ENCODE assay signal across 26 cellular contexts in genomic region chr16:75458439-75458838, GRCh38. TPM values are rescaled to one million over a fixed set of nuclear protein-coding genes. Genes with fewer than 3 reads are reported as not detected.
DNase-seq lines count a peak whose midpoint lies in the region; ATAC-seq, FAIRE-seq and TF ChIP-seq lines count a peak whose summit lies in the region.
"Had no signal": no experiment of that assay in that cellular context is flagged by ENCODE, and none has a peak within 500 bp of the region (broad histone marks: within the 10 kb centered on the region; RNA-seq: fewer than 3 reads in every experiment).

No MANE protein-coding gene starts in this region.

- no peak for TF ChIP-seq CTCF in WTC11 (IDR thresholded peaks at IDR 0.05)
- TF ChIP-seq CTCF in endodermal cell (conservative IDR thresholded peaks at IDR 0.05), result no peak

- H3K9me3 ChIP-seq in CD8-positive, alpha-beta memory T cell (ENCODE audit: low read length), result no peaks in the 10 kb centered on the region
- H3K9me3 ChIP-seq in endodermal cell (ENCODE audit: control insufficient read depth, low read length) (no peaks in the 10 kb centered on the region), small intestine (ENCODE audit: control insufficient read depth, low read depth) (no peaks in the 10 kb centered on the region)
- H3K9me3 ChIP-seq: BLaER1 had no signal

- no peak for DNase-seq in CD8-positive, alpha-beta memory T cell
- no peak for DNase-seq in WTC11 (ENCODE audit: low spot score)
- peak; percentile 12 for DNase-seq in endodermal cell
- peak; percentile 87 for DNase-seq in small intestine
- DNase-seq in AG08395 (ENCODE audit: low spot score), result no peak
- no peak for DNase-seq in mesenteric fat pad (ENCODE audit: low spot score)
- DNase-seq: CD4-positive, CD25-positive, alpha-beta regulatory T cell; DMS53; H9; HFFc6; Kasumi-1; NCI-H1436; NCI-H187; NCI-H2081 treated with DMSO at 0.1 percent for 48 hours; NCI-H524; NCI-H774; NK-92 treated with Interleukin-12 subunit alpha and Interleukin-12 subunit beta, amount 100 ng/mL, for 24 hours; PC-3 had no signal

- H3K36me3 ChIP-seq in CD8-positive, alpha-beta memory T cell (ENCODE audit: insufficient read depth, low read length), result no peaks in the 10 kb centered on the region
- peaks cover 11% of the 10 kb centered on the region for H3K36me3 ChIP-seq in endodermal cell (ENCODE audit: control insufficient read depth, insufficient read depth, low read length)
- peaks cover 0 to 2% of the 10 kb centered on the region in 2 donors for H3K36me3 ChIP-seq in small intestine (ENCODE audit: control insufficient read depth in 2 of 2, insufficient read depth in 2 of 2, low read length in 2 of 2)

- FAIRE-seq in small intestine (lab: Jason Lieb, UNC), result no peak
- FAIRE-seq: GM18507, K562 had no signal

- H3K27ac ChIP-seq in CD8-positive, alpha-beta memory T cell (ENCODE audit: low read depth, low read length), result no peak overlapping the region
- H3K27ac ChIP-seq in endodermal cell (ENCODE audit: low read depth, low read length) (no peak overlapping the region), small intestine (ENCODE audit: low read depth in 1 of 2, low read length in 1 of 2) (peak overlapping the region; percentile 37 to 77)
- H3K27ac ChIP-seq: BLaER1 had no signal

- H3K4me3 Mint-ChIP-seq in CD8-positive, alpha-beta memory T cell, result no peak overlapping the region
- H3K4me3 Mint-ChIP-seq in WTC11 (no peak overlapping the region), endodermal cell (no peak overlapping the region)
- H3K4me3 Mint-ChIP-seq in stimulated activated memory B cell treated with anti-CD40 and anti-IgM and Interleukin-4, amounts not matched to agents 10 μg/mL and 1 μg/mL and 100 μg/mL, for 72 hours, result no peak overlapping the region
- H3K4me3 Mint-ChIP-seq: GM23338, HFFc6 had no signal

- H3K4me1 ChIP-seq in CD8-positive, alpha-beta memory T cell (ENCODE audit: insufficient read depth, low read length), result peaks cover 31% of the 10 kb centered on the region
- H3K4me1 ChIP-seq in endodermal cell (ENCODE audit: control insufficient read depth, insufficient read depth, low read length), result peaks cover 23% of the 10 kb centered on the region
- peaks cover 8 to 14% of the 10 kb centered on the region in 2 donors for H3K4me1 ChIP-seq in small intestine (ENCODE audit: control insufficient read depth in 2 of 2, insufficient read depth in 1 of 2, low read depth in 1 of 2, low read length in 1 of 2)

- H3K27me3 ChIP-seq in CD8-positive, alpha-beta memory T cell (ENCODE audit: insufficient read depth, low read length, poor library complexity, severe bottlenecking), result no peaks in the 10 kb centered on the region
- H3K27me3 ChIP-seq in endodermal cell (ENCODE audit: control insufficient read depth, insufficient read depth, low read length, poor library complexity, severe bottlenecking) (no peaks in the 10 kb centered on the region), small intestine (ENCODE audit: control insufficient read depth in 2 of 2, insufficient read depth in 2 of 2, low read length in 2 of 2) (no peaks in the 10 kb centered on the region)
- H3K27me3 ChIP-seq: BLaER1 had no signal

- H3K4me1 Mint-ChIP-seq in CD8-positive, alpha-beta memory T cell, result peaks cover 76 to 96% (median 94%) of the 10 kb centered on the region in 3 donors
- H3K4me1 Mint-ChIP-seq in WTC11 (peaks cover 77% of the 10 kb centered on the region), endodermal cell (peaks cover 77% of the 10 kb centered on the region)
- peaks cover 84% of the 10 kb centered on the region for H3K4me1 Mint-ChIP-seq in stimulated activated memory B cell treated with anti-CD40 and anti-IgM and Interleukin-4, amounts not matched to agents 10 μg/mL and 1 μg/mL and 100 μg/mL, for 72 hours

- no peak overlapping the region for H3K9ac ChIP-seq in endodermal cell (ENCODE audit: extremely low read depth, low read length, poor library complexity, severe bottlenecking)
- H3K9ac ChIP-seq: BLaER1 had no signal

- POLR2A ChIA-PET in CD8-positive, alpha-beta memory T cell (lab: Charles Lee), result interaction anchor here (1.0 kb wide), 1 partner anchor 189 kb away, joined by 3 read pairs; the partner anchor contains the start of genes KARS1 and TERF2IP
- POLR2A ChIA-PET in WTC11 (lab: Charles Lee), result no interaction called here

- no peak for ATAC-seq in WTC11
- no peak for ATAC-seq in stimulated activated memory B cell treated with anti-CD40 and anti-IgM and Interleukin-4, amounts not matched to agents 10 μg/mL and 1 μg/mL and 100 μg/mL, for 72 hours
- ATAC-seq: GM23338, K562, PC-3 had no signal

- CTCF ChIA-PET in CD8-positive, alpha-beta memory T cell (lab: Charles Lee), result no interaction called here
- CTCF ChIA-PET in WTC11 (lab: Charles Lee), result interaction anchor here (1.3 kb wide), 2 partner anchors 58 to 59 kb away, joined by 3 read pairs; no protein-coding TSS in a partner anchor

- peak overlapping the region in 6 of 8 donors; percentile 12 to 58 (median 44) for H3K27ac Mint-ChIP-seq in CD8-positive, alpha-beta memory T cell
- H3K27ac Mint-ChIP-seq in WTC11 (peak overlapping the region; percentile 30; the same call in 1 of the 2 replicates), endodermal cell (no peak overlapping the region)
- H3K27ac Mint-ChIP-seq in stimulated activated memory B cell treated with anti-CD40 and anti-IgM and Interleukin-4, amounts not matched to agents 10 μg/mL and 1 μg/mL and 100 μg/mL, for 72 hours, result no peak overlapping the region
- H3K27ac Mint-ChIP-seq: GM23338, HFFc6 had no signal

- H3K27me3 Mint-ChIP-seq in CD8-positive, alpha-beta memory T cell, result peaks cover 0 to 2% of the 10 kb centered on the region in 2 donors
- no peaks in the 10 kb centered on the region for H3K27me3 Mint-ChIP-seq in WTC11 (ENCODE audit: low read depth)
- no peaks in the 10 kb centered on the region for H3K27me3 Mint-ChIP-seq in endodermal cell (ENCODE audit: insufficient read depth)
- no peaks in the 10 kb centered on the region for H3K27me3 Mint-ChIP-seq in stimulated activated memory B cell treated with anti-CD40 and anti-IgM and Interleukin-4, amounts not matched to agents 10 μg/mL and 1 μg/mL and 100 μg/mL, for 72 hours

- WGBS in endodermal cell (ENCODE audit: insufficient coverage in 1 of 2, insufficient read length in 1 of 2), 2 experiments, result 81 to 83% methylated on average over 2 of the region's 2 CpGs
- WGBS in small intestine, 3 donors, result 27 to 62% (median 38%) methylated on average over 2 of the region's 2 CpGs

- H3K9me3 Mint-ChIP-seq in CD8-positive, alpha-beta memory T cell, result no peaks in the 10 kb centered on the region
- H3K9me3 Mint-ChIP-seq in WTC11 (no peaks in the 10 kb centered on the region), endodermal cell (no peaks in the 10 kb centered on the region)
- H3K9me3 Mint-ChIP-seq in stimulated activated memory B cell treated with anti-CD40 and anti-IgM and Interleukin-4, amounts not matched to agents 10 μg/mL and 1 μg/mL and 100 μg/mL, for 72 hours, result no peaks in the 10 kb centered on the region
- H3K9me3 Mint-ChIP-seq: GM23338, H9, HFFc6 had no signal

- peaks cover 0 to 22% (median 5%) of the 10 kb centered on the region in 3 donors for H3K36me3 Mint-ChIP-seq in CD8-positive, alpha-beta memory T cell
- H3K36me3 Mint-ChIP-seq in WTC11 (peaks cover 4% of the 10 kb centered on the region), endodermal cell (ENCODE audit: low read depth) (peaks cover 11% of the 10 kb centered on the region)
- H3K36me3 Mint-ChIP-seq in stimulated activated memory B cell treated with anti-CD40 and anti-IgM and Interleukin-4, amounts not matched to agents 10 μg/mL and 1 μg/mL and 100 μg/mL, for 72 hours, result peaks cover 12% of the 10 kb centered on the region

- H3K4me3 ChIP-seq in CD8-positive, alpha-beta memory T cell (ENCODE audit: low read length), result no peak overlapping the region
- H3K4me3 ChIP-seq in endodermal cell (ENCODE audit: low read length), result no peak overlapping the region
- H3K4me3 ChIP-seq in small intestine (ENCODE audit: low read depth in 1 of 2, low read length in 2 of 2), result no peak overlapping the region
- H3K4me3 ChIP-seq: BLaER1, GM23338, K562 had no signal

TF ChIP-seq in WTC11, 78 proteins besides CTCF, POLR2A, EP300 and RAD21 (continues in another document):
- TF ChIP-seq FOXJ3 (CRISPR knock-in tag; IDR thresholded peaks at IDR 0.05; ENCODE audit: borderline replicate concordance) (no peak), IRF2 (CRISPR knock-in tag; IDR thresholded peaks at IDR 0.05; ENCODE audit: borderline replicate concordance, low read depth) (no peak), ZNF219 (CRISPR knock-in tag; IDR thresholded peaks at IDR 0.05; ENCODE audit: borderline replicate concordance) (no peak)
- TF ChIP-seq, protein P1, sequence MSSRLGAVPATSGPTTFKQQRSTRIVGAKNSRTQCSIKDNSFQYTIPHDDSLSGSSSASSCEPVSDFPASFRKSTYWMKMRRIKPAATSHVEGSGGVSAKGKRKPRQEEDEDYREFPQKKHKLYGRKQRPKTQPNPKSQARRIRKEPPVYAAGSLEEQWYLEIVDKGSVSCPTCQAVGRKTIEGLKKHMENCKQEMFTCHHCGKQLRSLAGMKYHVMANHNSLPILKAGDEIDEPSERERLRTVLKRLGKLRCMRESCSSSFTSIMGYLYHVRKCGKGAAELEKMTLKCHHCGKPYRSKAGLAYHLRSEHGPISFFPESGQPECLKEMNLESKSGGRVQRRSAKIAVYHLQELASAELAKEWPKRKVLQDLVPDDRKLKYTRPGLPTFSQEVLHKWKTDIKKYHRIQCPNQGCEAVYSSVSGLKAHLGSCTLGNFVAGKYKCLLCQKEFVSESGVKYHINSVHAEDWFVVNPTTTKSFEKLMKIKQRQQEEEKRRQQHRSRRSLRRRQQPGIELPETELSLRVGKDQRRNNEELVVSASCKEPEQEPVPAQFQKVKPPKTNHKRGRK (CRISPR knock-in tag; IDR thresholded peaks at IDR 0.05; ENCODE audit: borderline replicate concordance), result no peak

RNA-seq across cellular contexts. Expression of gene TMEM170A, which starts 6.0 kb away (rescaled TPM):
- total RNA-seq in CD8-positive, alpha-beta memory T cell, result 10 to 100 TPM; 40.9 to 41.8 TPM
- polyA plus RNA-seq in CD8-positive, alpha-beta memory T cell, result 41.7 TPM
- total RNA-seq in WTC11 (2021) (45.6 to 53.4 TPM (median 52.0 TPM) in 3 replicates), endodermal cell (10 to 100 TPM; 72.7 to 74.8 TPM), mesenteric fat pad (17.3 TPM)
- polyA plus RNA-seq in endodermal cell (2013, experiment 1 of 2), result 36.0 TPM
- 28.7 TPM for polyA plus RNA-seq in endodermal cell (2013, experiment 2 of 2)
- polyA plus RNA-seq in small intestine, result 10 to 100 TPM in 2 of 3 donors, 1 to 10 TPM in 1; 9.6 to 19.9 (median 11.1) TPM

RNA-seq across cellular contexts. Expression of gene CFDP1, which starts 25.1 kb away (rescaled TPM):
- 10 to 100 TPM; 34.2 to 39.1 TPM for total RNA-seq in CD8-positive, alpha-beta memory T cell
- polyA plus RNA-seq in CD8-positive, alpha-beta memory T cell, result 33.8 TPM
- total RNA-seq in WTC11 (2021) (79.2 to 102 TPM (median 98.0 TPM) in 3 replicates), endodermal cell (100 to 1,000 TPM in 1 of 2 donors, 10 to 100 TPM in 1; 88.7 to 117 TPM), mesenteric fat pad (43.1 TPM)
- 105 TPM for polyA plus RNA-seq in endodermal cell (2013, experiment 1 of 2)
- 101 TPM for polyA plus RNA-seq in endodermal cell (2013, experiment 2 of 2)
- 100 to 1,000 TPM; 108 to 390 (median 337) TPM for polyA plus RNA-seq in small intestine

RNA-seq across cellular contexts. Expression of gene CHST6, which starts 36.8 kb away (rescaled TPM):
- total RNA-seq in CD8-positive, alpha-beta memory T cell, result under 1 TPM; 0.04 to 0.11 TPM
- polyA plus RNA-seq in CD8-positive, alpha-beta memory T cell, result not detected
- total RNA-seq in WTC11 (2021) (20.2 to 23.2 TPM (median 23.1 TPM) in 3 replicates), endodermal cell (10 to 100 TPM; 13.5 to 15.9 TPM), mesenteric fat pad (0.16 TPM)
- polyA plus RNA-seq in endodermal cell (2013, experiment 1 of 2), result 6.5 TPM
- polyA plus RNA-seq in endodermal cell (2013, experiment 2 of 2), result 6.6 TPM
- 10 to 100 TPM in 1 of 3 donors, 1 to 10 TPM in 2; 2.6 to 10.1 (median 7.3) TPM for polyA plus RNA-seq in small intestine
- total RNA-seq: A172; CD4-positive, CD25-positive, alpha-beta regulatory T cell; G401; HT1080 had no signal
- polyA plus RNA-seq: CD4-positive, CD25-positive, alpha-beta regulatory T cell had no signal

Comparison
In these comparisons a context has a peak if more than half of its experiments do, and no peak if none do; other contexts are left out.
1. DNase-seq: peak in endodermal cell (single experiment) and small intestine (single experiment); none in CD8-positive, alpha-beta memory T cell (0 of 5), WTC11 (single experiment), AG08395 (single experiment) and mesenteric fat pad (single experiment).
2. H3K27ac ChIP-seq: peak in small intestine (2 of 2); none in CD8-positive, alpha-beta memory T cell (single experiment) and endodermal cell (single experiment).
3. H3K27ac Mint-ChIP-seq: peak in CD8-positive, alpha-beta memory T cell (6 of 8) and WTC11 (single experiment); none in endodermal cell (single experiment) and stimulated activated memory B cell treated with anti-CD40 and anti-IgM and Interleukin-4, amounts not matched to agents 10 μg/mL and 1 μg/mL and 100 μg/mL, for 72 hours (single experiment).
4. RNA of gene CHST6, which starts 36.8 kb away (total RNA-seq): 20.2 to 23.2 TPM in WTC11 and 13.5 to 15.9 TPM in endodermal cell; 0.16 TPM in mesenteric fat pad (single experiment) and 0.04 to 0.11 TPM in CD8-positive, alpha-beta memory T cell; every median in the first group is over 10 times any median in the second.